1 cellular context compared by ENCODE assay signal in the genomic region with DNA sequence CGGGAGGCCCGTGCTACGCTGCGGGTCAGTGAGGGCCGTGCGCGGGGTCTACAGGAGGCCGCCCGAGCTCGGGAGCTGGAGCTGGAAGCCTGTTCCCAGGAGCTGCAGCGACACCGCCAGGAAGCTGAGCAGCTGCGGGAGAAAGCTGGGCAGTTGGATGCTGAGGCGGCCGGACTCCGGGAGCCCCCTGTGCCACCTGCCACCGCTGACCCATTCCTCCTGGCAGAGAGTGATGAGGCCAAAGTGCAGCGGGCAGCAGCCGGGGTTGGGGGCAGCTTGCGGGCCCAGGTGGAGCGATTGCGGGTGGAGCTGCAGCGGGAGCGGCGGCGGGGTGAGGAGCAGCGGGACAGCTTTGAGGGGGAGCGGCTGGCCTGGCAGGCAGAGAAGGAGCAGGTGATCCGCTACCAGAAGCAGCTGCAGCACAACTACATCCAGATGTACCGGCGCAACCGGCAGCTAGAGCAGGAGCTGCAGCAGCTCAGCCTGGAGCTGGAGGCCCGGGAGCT.
TF ChIP-seq lines count a peak whose summit lies in the region.

No MANE protein-coding gene starts in this region.

TF ChIP-seq in HCT116, 20 proteins besides CTCF, POLR2A, EP300 and RAD21:
- TF ChIP-seq POLR2AphosphoS5 (IDR thresholded peaks at IDR 0.05; ENCODE audit: low read depth, low read length): peak; percentile 17
- TF ChIP-seq CBX3 (IDR thresholded peaks at IDR 0.05; ENCODE audit: low read depth): no peak
